ENCODE assay signal across 9 cellular contexts in genomic region chr11:65545853-65546216, GRCh38. TPM values are rescaled to one million over a fixed set of nuclear protein-coding genes. Genes with fewer than 3 reads are reported as not detected.
DNase-seq lines count a peak whose midpoint lies in the region; ATAC-seq and TF ChIP-seq lines count a peak whose summit lies in the region.
"Had no signal": no experiment of that assay in that cellular context is flagged by ENCODE, and none has a peak within 500 bp of the region (broad histone marks: within the 10 kb centered on the region; RNA-seq: fewer than 3 reads in every experiment).

No MANE protein-coding gene starts in this region.

- no peak for ATAC-seq in GM21526 (IDR thresholded peaks at IDR 0.05; ENCODE audit: low FRiP score, unreplicated experiment)
- no peak for ATAC-seq in HG02678 (IDR thresholded peaks at IDR 0.05; ENCODE audit: unreplicated experiment)

- peak overlapping the region; percentile 37 for H3K4me3 Mint-ChIP-seq in endodermal cell

- H3K27ac Mint-ChIP-seq in endodermal cell, result no peak overlapping the region

- H3K27ac ChIP-seq in endodermal cell (ENCODE audit: low read depth, low read length), result no peak overlapping the region
- H3K27ac ChIP-seq in neutrophil, result no peak overlapping the region

- no peak for TF ChIP-seq CTCF in endodermal cell (conservative IDR thresholded peaks at IDR 0.05)
- no peak for TF ChIP-seq CTCF in neutrophil (IDR thresholded peaks at IDR 0.05)

- H3K9me3 ChIP-seq in ES-I3 (ENCODE audit: control insufficient read depth, insufficient read depth, low read length) (no peaks in the 10 kb centered on the region), NT2/D1 (ENCODE audit: insufficient read depth, low read length) (no peaks in the 10 kb centered on the region), endodermal cell (ENCODE audit: control insufficient read depth, low read length) (no peaks in the 10 kb centered on the region), neutrophil (no peaks in the 10 kb centered on the region), MG63 (no peaks in the 10 kb centered on the region)
- H3K9me3 ChIP-seq: suprapubic skin had no signal

- no peaks in the 10 kb centered on the region for H3K36me3 Mint-ChIP-seq in endodermal cell (ENCODE audit: low read depth)

- 51 to 65% methylated on average over 3 to 4 of the region's 4 CpGs for WGBS in endodermal cell (ENCODE audit: insufficient coverage in 1 of 2, insufficient read length in 1 of 2), 2 experiments

- H3K9ac ChIP-seq in ES-I3 (ENCODE audit: low read depth, low read length) (peak overlapping the region; percentile 60; the same call in 1 of the 2 replicates), NT2/D1 (ENCODE audit: insufficient read length, low read depth) (no peak overlapping the region), endodermal cell (ENCODE audit: extremely low read depth, low read length, poor library complexity, severe bottlenecking) (no peak overlapping the region)

- H3K9me3 Mint-ChIP-seq in endodermal cell, result no peaks in the 10 kb centered on the region

- no peaks in the 10 kb centered on the region; the same call in 1 of the 2 replicates for H3K4me1 ChIP-seq in ES-I3 (ENCODE audit: insufficient read depth, low read length)
- H3K4me1 ChIP-seq in NT2/D1 (ENCODE audit: insufficient read depth, insufficient read length), result peaks cover 11% of the 10 kb centered on the region
- no peaks in the 10 kb centered on the region for H3K4me1 ChIP-seq in endodermal cell (ENCODE audit: control insufficient read depth, insufficient read depth, low read length)
- H3K4me1 ChIP-seq in neutrophil (ENCODE audit: control insufficient read depth in 1 of 2, insufficient read depth in 1 of 2, low read depth in 1 of 2, low read length in 1 of 2), result peaks cover 22 to 25% of the 10 kb centered on the region in 2 experiments

- H3K4me3 ChIP-seq in NT2/D1 (ENCODE audit: insufficient read length, low read depth) (peak overlapping the region; percentile 44), endodermal cell (ENCODE audit: low read length) (peak overlapping the region; percentile 67), neutrophil (ENCODE audit: low read depth in 1 of 2, low read length in 1 of 2) (peak overlapping the region; percentile 67 to 71), MG63 (no peak overlapping the region)

- no peak for DNase-seq in NT2/D1 (ENCODE audit: low read depth, low spot score)
- no peak for DNase-seq in endodermal cell
- DNase-seq in kidney glomerular epithelial cell (lab: John Stamatoyannopoulos, UW), result no peak
- DNase-seq in MG63, result no peak

- peaks cover 88% of the 10 kb centered on the region for H3K27me3 Mint-ChIP-seq in endodermal cell (ENCODE audit: insufficient read depth)

- peaks cover 5% of the 10 kb centered on the region for H3K4me1 Mint-ChIP-seq in endodermal cell

- no peaks in the 10 kb centered on the region for H3K36me3 ChIP-seq in ES-I3 (ENCODE audit: insufficient read depth, low read length)
- no peaks in the 10 kb centered on the region for H3K36me3 ChIP-seq in NT2/D1 (ENCODE audit: insufficient read depth, insufficient read length, low read length)
- no peaks in the 10 kb centered on the region for H3K36me3 ChIP-seq in endodermal cell (ENCODE audit: control insufficient read depth, insufficient read depth, low read length)
- no peaks in the 10 kb centered on the region for H3K36me3 ChIP-seq in neutrophil
- H3K36me3 ChIP-seq in MG63, result peaks cover 54% of the 10 kb centered on the region

- H3K27me3 ChIP-seq in NT2/D1 (ENCODE audit: insufficient read depth, insufficient read length) (peaks cover 22% of the 10 kb centered on the region), endodermal cell (ENCODE audit: control insufficient read depth, insufficient read depth, low read length, poor library complexity, severe bottlenecking) (peaks cover 67% of the 10 kb centered on the region), neutrophil (peaks cover 49% of the 10 kb centered on the region), MG63 (no peaks in the 10 kb centered on the region)
- H3K27me3 ChIP-seq: suprapubic skin had no signal

RNA-seq across cellular contexts. Expression of gene LTBP3, which starts 12.3 kb away (rescaled TPM):
- 10 to 100 TPM; 19.7 to 24.2 TPM for total RNA-seq in endodermal cell
- 23.3 TPM for polyA plus RNA-seq in endodermal cell (2013, experiment 1 of 2)
- 23.8 TPM for polyA plus RNA-seq in endodermal cell (2013, experiment 2 of 2)
- 109 and 124 TPM in 2 replicates for total RNA-seq in MG63 (2014; rRNA removed; shearing (Covaris generic); ENCODE audit: low replicate concordance)

RNA-seq across cellular contexts. Expression of gene SCYL1, which starts 21.0 kb away (rescaled TPM):
- 10 to 100 TPM; 62.9 to 67.4 TPM for total RNA-seq in endodermal cell
- 54.0 TPM for polyA plus RNA-seq in endodermal cell (2013, experiment 1 of 2)
- 51.0 TPM for polyA plus RNA-seq in endodermal cell (2013, experiment 2 of 2)
- 50.1 and 56.3 TPM in 2 replicates for total RNA-seq in MG63 (2014; rRNA removed; shearing (Covaris generic); ENCODE audit: low replicate concordance)

RNA-seq across cellular contexts. Expression of gene ZNRD2, which starts 24.4 kb away (rescaled TPM):
- 10 to 100 TPM; 32.8 to 36.5 TPM for total RNA-seq in endodermal cell
- 44.3 TPM for polyA plus RNA-seq in endodermal cell (2013, experiment 1 of 2)
- 45.3 TPM for polyA plus RNA-seq in endodermal cell (2013, experiment 2 of 2)
- 51.1 and 90.7 TPM in 2 replicates for total RNA-seq in MG63 (2014; rRNA removed; shearing (Covaris generic); ENCODE audit: low replicate concordance)

RNA-seq across cellular contexts. Expression of gene FAM89B, which starts 26.5 kb away (rescaled TPM):
- total RNA-seq in endodermal cell, result 10 to 100 TPM; 23.3 to 24.9 TPM
- polyA plus RNA-seq in endodermal cell (2013, experiment 1 of 2), result 52.4 TPM
- polyA plus RNA-seq in endodermal cell (2013, experiment 2 of 2), result 52.7 TPM
- total RNA-seq in MG63 (2014; rRNA removed; shearing (Covaris generic); ENCODE audit: low replicate concordance), result 45.5 and 66.6 TPM in 2 replicates

RNA-seq across cellular contexts. Expression of gene EHBP1L1, which starts 30.0 kb away (rescaled TPM):
- total RNA-seq in endodermal cell, result 1 to 10 TPM; 6.2 to 9.8 TPM
- 7.1 TPM for polyA plus RNA-seq in endodermal cell (2013, experiment 1 of 2)
- 5.5 TPM for polyA plus RNA-seq in endodermal cell (2013, experiment 2 of 2)
- 30.8 and 65.1 TPM in 2 replicates for total RNA-seq in MG63 (2014; rRNA removed; shearing (Covaris generic); ENCODE audit: low replicate concordance)
